11 cellular contexts compared by ENCODE assay signal in the genomic region with DNA sequence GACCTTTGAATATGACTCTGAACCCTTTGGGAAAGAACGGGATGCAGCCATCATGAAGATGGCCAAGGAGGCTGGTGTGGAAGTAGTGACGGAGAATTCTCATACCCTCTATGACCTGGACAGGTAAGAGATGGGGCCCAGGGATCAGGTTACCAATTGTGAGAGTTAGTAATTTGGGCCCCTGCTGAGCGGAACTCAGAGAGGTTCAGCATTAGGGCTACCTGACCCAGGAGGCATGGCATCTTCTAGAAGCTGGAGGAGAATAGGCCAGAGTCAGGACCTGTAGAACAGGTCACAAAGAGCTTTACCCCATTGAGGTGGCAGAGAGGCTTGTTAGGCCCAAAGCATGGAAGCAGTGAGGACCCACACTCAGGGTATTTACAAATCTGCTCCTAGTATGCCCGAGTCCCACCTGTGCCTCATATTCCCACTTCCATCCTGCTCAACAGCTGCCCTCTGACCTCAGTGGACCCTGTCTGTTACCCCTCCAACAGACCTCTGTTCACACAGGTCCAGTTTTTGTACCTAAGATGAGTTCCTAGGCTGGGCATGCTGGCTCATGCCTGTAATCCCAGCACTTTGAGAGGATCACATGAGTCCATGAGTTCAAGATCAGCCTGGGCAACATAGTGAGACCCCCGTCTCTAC. TPM values are rescaled to one million over a fixed set of nuclear protein-coding genes. Genes with fewer than 3 reads are reported as not detected.
DNase-seq lines count a peak whose midpoint lies in the region; ATAC-seq and TF ChIP-seq lines count a peak whose summit lies in the region.
"Had no signal": no experiment of that assay in that cellular context is flagged by ENCODE, and none has a peak within 500 bp of the region (broad histone marks: within the 10 kb centered on the region; RNA-seq: fewer than 3 reads in every experiment).

No MANE protein-coding gene starts in this region.

- H3K36me3 ChIP-seq in neuronal stem cell (replicated peaks in 1 of 2; ENCODE audit: control insufficient read depth in 2 of 2, insufficient read depth in 2 of 2, low read length in 2 of 2): peaks cover 13 to 79% of the 10 kb centered on the region in 2 donors
- peaks cover 65% of the 10 kb centered on the region for H3K36me3 ChIP-seq in thymus (ENCODE audit: control insufficient read depth, insufficient read depth)

- peak; percentile 27; the same call in 1 of the 2 replicates for ATAC-seq in WTC11

- H3K9me3 Mint-ChIP-seq in WTC11 (no peaks in the 10 kb centered on the region), endothelial cell (ENCODE audit: unreplicated experiment) (no peaks in the 10 kb centered on the region)
- H3K9me3 Mint-ChIP-seq: activated T-helper 1 cell treated with anti-CD3 and anti-CD28 coated beads, Interleukin-12 subunit alpha, Interleukin-12 subunit beta, Interleukin-2, Interleukin-4 antibody, amounts not matched to agents 30 ng/mL and 10 ng/mL and 1 ng/mL, durations not matched to agents 14 hours and 24 hours and 36 hours had no signal

- H3K4ac ChIP-seq in neuronal stem cell (ENCODE audit: low read length): no peak overlapping the region

- POLR2A ChIA-PET in WTC11 (lab: Charles Lee): interaction anchor here (0.6 to 2.0 kb wide), 2 partner anchors 12 to 125 kb away, joined by 8 to 9 read pairs; a partner anchor contains a TSS

- H3K4me1 ChIP-seq in neuronal stem cell (ENCODE audit: control insufficient read depth in 2 of 2, insufficient read depth in 1 of 2, low read depth in 1 of 2, low read length in 2 of 2) (peaks cover 0 to 7% of the 10 kb centered on the region in 2 donors), thymus (ENCODE audit: control insufficient read depth, insufficient read depth, low read length) (no peaks in the 10 kb centered on the region)

- H2AK5ac ChIP-seq in neuronal stem cell (ENCODE audit: low read depth, low read length): no peak overlapping the region

- no peak overlapping the region for H4K91ac ChIP-seq in neuronal stem cell (ENCODE audit: low read depth, low read length, poor library complexity)

- H3K36me3 Mint-ChIP-seq in WTC11 (peaks cover 16% of the 10 kb centered on the region), endothelial cell (ENCODE audit: low read depth, unreplicated experiment) (peaks cover 36% of the 10 kb centered on the region)

- H2BK12ac ChIP-seq in neuronal stem cell (ENCODE audit: low read length): no peak overlapping the region

- no peak overlapping the region for H2BK15ac ChIP-seq in neuronal stem cell (ENCODE audit: low read length)

- no peak overlapping the region for H4K8ac ChIP-seq in neuronal stem cell (ENCODE audit: low read depth, low read length)

- H2BK120ac ChIP-seq in neuronal stem cell (ENCODE audit: low read depth, low read length): no peak overlapping the region

- H3K27ac ChIP-seq in neuronal stem cell (replicated peaks; ENCODE audit: low read length): no peak overlapping the region
- H3K27ac ChIP-seq in thymus (ENCODE audit: low read depth): peak overlapping the region; percentile 20
- H3K27ac ChIP-seq: SJSA1 had no signal

- no CpG with 5 or more reads among the region's 5 CpGs for WGBS in neuronal stem cell (ENCODE audit: extremely low coverage in 2 of 2, insufficient read length in 2 of 2, insufficient replicate concordance in 1 of 2), 2 donors
- WGBS in thymus: 89% methylated on average over 5 of the region's 5 CpGs

- no peak overlapping the region for H3K14ac ChIP-seq in neuronal stem cell (ENCODE audit: low read length)

- no peaks in the 10 kb centered on the region for H3K27me3 ChIP-seq in neuronal stem cell (ENCODE audit: control insufficient read depth in 3 of 3, insufficient read depth in 3 of 3, low read depth in 1 of 3, low read length in 3 of 3)
- no peaks in the 10 kb centered on the region for H3K27me3 ChIP-seq in thymus (ENCODE audit: control insufficient read depth, insufficient read depth)
- H3K27me3 ChIP-seq: SJSA1 had no signal

- H3K4me2 ChIP-seq in neuronal stem cell (ENCODE audit: insufficient read depth, low read length, poor library complexity, severe bottlenecking): no peak overlapping the region

- H3K9ac ChIP-seq in neuronal stem cell (ENCODE audit: low read depth, low read length, poor library complexity): peak overlapping the region; percentile 17

- H3K4me3 Mint-ChIP-seq in WTC11 (no peak overlapping the region), endothelial cell (ENCODE audit: unreplicated experiment) (peak overlapping the region; percentile 63)
- H3K4me3 Mint-ChIP-seq: activated T-helper 1 cell treated with anti-CD3 and anti-CD28 coated beads, Interleukin-12 subunit alpha, Interleukin-12 subunit beta, Interleukin-2, Interleukin-4 antibody, amounts not matched to agents 30 ng/mL and 10 ng/mL and 1 ng/mL, durations not matched to agents 14 hours and 24 hours and 36 hours had no signal

- TF ChIP-seq CTCF in WTC11 (IDR thresholded peaks at IDR 0.05) (no peak), endothelial cell (IDR thresholded peaks at IDR 0.05; ENCODE audit: unreplicated experiment) (no peak)

- no peak overlapping the region for H2BK5ac ChIP-seq in neuronal stem cell (ENCODE audit: low read length)

- H3K4me3 ChIP-seq in neuronal stem cell (ENCODE audit: low read length in 2 of 2): no peak overlapping the region
- H3K4me3 ChIP-seq in thymus (ENCODE audit: low read length): no peak overlapping the region
- H3K4me3 ChIP-seq: SJSA1 had no signal

- H3K27ac Mint-ChIP-seq in WTC11 (0 out of 2 replicates have a peak overlapping the region, but pooled peaks have one; percentile 1), endothelial cell (ENCODE audit: unreplicated experiment) (peak overlapping the region; percentile 59)
- H3K27ac Mint-ChIP-seq: activated T-helper 1 cell treated with anti-CD3 and anti-CD28 coated beads, Interleukin-12 subunit alpha, Interleukin-12 subunit beta, Interleukin-2, Interleukin-4 antibody, amounts not matched to agents 30 ng/mL and 10 ng/mL and 1 ng/mL, durations not matched to agents 14 hours and 24 hours and 36 hours had no signal

- H3K23ac ChIP-seq in neuronal stem cell (ENCODE audit: low read depth, low read length, poor library complexity): no peak overlapping the region

- H3K18ac ChIP-seq in neuronal stem cell (ENCODE audit: low read length): no peak overlapping the region

- H2AFZ ChIP-seq in neuronal stem cell (ENCODE audit: low read length): no peak overlapping the region

- H3K27me3 Mint-ChIP-seq in WTC11 (ENCODE audit: low read depth) (no peaks in the 10 kb centered on the region), endothelial cell (ENCODE audit: unreplicated experiment) (peaks cover 2% of the 10 kb centered on the region)

- DNase-seq in WTC11 (ENCODE audit: low spot score): no peak
- DNase-seq in endothelial cell (ENCODE audit: low spot score): no peak
- no peak for DNase-seq in neuronal stem cell (ENCODE audit: low spot score)
- DNase-seq in cerebellar nuclear complex (lab: John Stamatoyannopoulos, UW): no peak
- no peak for DNase-seq in NOMO-1 treated with DMSO at 0.1 percent for 48 hours (lab: John Stamatoyannopoulos, UW; ENCODE audit: unreplicated experiment)
- no peak for DNase-seq in effector CD4-positive, alpha-beta T cell
- DNase-seq: activated CD4-positive, CD25-positive, alpha-beta regulatory T cell treated with anti-CD3 and anti-CD28 coated beads, Interleukin-2, amount 50 U/mL, for 72 hours; NCI-H774 had no signal

- H3K79me1 ChIP-seq in neuronal stem cell (ENCODE audit: low read depth, low read length): no peaks in the 10 kb centered on the region

- H3K9me3 ChIP-seq in neuronal stem cell (replicated peaks in 1 of 2; ENCODE audit: control insufficient read depth in 2 of 2, insufficient read depth in 1 of 2, low read depth in 1 of 2, low read length in 2 of 2) (no peaks in the 10 kb centered on the region), thymus (ENCODE audit: control insufficient read depth) (no peaks in the 10 kb centered on the region)
- H3K9me3 ChIP-seq: SJSA1 had no signal

- CTCF ChIA-PET in WTC11 (lab: Charles Lee): interaction anchor here (0.7 to 5.3 kb wide), 5 partner anchors 11 to 107 kb away, joined by 3 to 48 read pairs (median 6); no protein-coding TSS in a partner anchor

- H3K4me1 Mint-ChIP-seq in WTC11: peaks cover 33% of the 10 kb centered on the region
- peaks cover 9% of the 10 kb centered on the region for H3K4me1 Mint-ChIP-seq in endothelial cell (ENCODE audit: unreplicated experiment)

TF ChIP-seq in WTC11, 78 proteins besides CTCF, POLR2A, EP300 and RAD21:
- TF ChIP-seq, protein P1, sequence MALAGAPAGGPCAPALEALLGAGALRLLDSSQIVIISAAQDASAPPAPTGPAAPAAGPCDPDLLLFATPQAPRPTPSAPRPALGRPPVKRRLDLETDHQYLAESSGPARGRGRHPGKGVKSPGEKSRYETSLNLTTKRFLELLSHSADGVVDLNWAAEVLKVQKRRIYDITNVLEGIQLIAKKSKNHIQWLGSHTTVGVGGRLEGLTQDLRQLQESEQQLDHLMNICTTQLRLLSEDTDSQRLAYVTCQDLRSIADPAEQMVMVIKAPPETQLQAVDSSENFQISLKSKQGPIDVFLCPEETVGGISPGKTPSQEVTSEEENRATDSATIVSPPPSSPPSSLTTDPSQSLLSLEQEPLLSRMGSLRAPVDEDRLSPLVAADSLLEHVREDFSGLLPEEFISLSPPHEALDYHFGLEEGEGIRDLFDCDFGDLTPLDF (CRISPR knock-in tag; IDR thresholded peaks at IDR 0.05): no peak

RNA-seq across cellular contexts. Expression of a gene that starts 11.6 kb away (rescaled TPM):
- total RNA-seq in WTC11 (2021) (14.4 to 18.3 TPM (median 16.8 TPM) in 3 replicates), endothelial cell (ENCODE audit: unreplicated experiment) (23.8 TPM)
- polyA plus RNA-seq in neuronal stem cell (2013, experiment 1 of 2): 7.4 TPM
- polyA plus RNA-seq in neuronal stem cell (2013, experiment 2 of 2): 7.4 TPM
- polyA plus RNA-seq in thymus: 12.3 TPM

RNA-seq across cellular contexts. Expression of a gene that starts 26.6 kb away (rescaled TPM):
- total RNA-seq in WTC11 (2021) (31.6 to 34.1 TPM (median 32.4 TPM) in 3 replicates), endothelial cell (ENCODE audit: unreplicated experiment) (3.7 TPM)
- polyA plus RNA-seq in neuronal stem cell (2013, experiment 1 of 2): 13.4 TPM
- 11.6 TPM for polyA plus RNA-seq in neuronal stem cell (2013, experiment 2 of 2)
- polyA plus RNA-seq in thymus: 2.1 TPM

RNA-seq across cellular contexts. Expression of a gene that starts 48.2 kb away (rescaled TPM):
- 1.6 to 2.1 TPM (median 1.8 TPM) in 3 replicates for total RNA-seq in WTC11 (2021)
- 1.1 TPM for total RNA-seq in endothelial cell (ENCODE audit: unreplicated experiment)
- 0.95 TPM for polyA plus RNA-seq in neuronal stem cell (2013, experiment 1 of 2)
- 0.93 TPM for polyA plus RNA-seq in neuronal stem cell (2013, experiment 2 of 2)
- polyA plus RNA-seq in thymus: 0.62 TPM

RNA-seq across cellular contexts. Expression of a gene that starts 53.9 kb away (rescaled TPM):
- 10.4 to 14.3 TPM (median 12.1 TPM) in 3 replicates for total RNA-seq in WTC11 (2021)
- 13.9 TPM for total RNA-seq in endothelial cell (ENCODE audit: unreplicated experiment)
- 6.9 TPM for polyA plus RNA-seq in neuronal stem cell (2013, experiment 1 of 2)
- 7.0 TPM for polyA plus RNA-seq in neuronal stem cell (2013, experiment 2 of 2)
- polyA plus RNA-seq in thymus: 7.3 TPM

RNA-seq across cellular contexts. Expression of a gene that starts 58.8 kb away (rescaled TPM):
- total RNA-seq in WTC11 (2021): 35.8 to 39.3 TPM (median 36.0 TPM) in 3 replicates
- 28.1 TPM for total RNA-seq in endothelial cell (ENCODE audit: unreplicated experiment)
- polyA plus RNA-seq in neuronal stem cell (2013, experiment 1 of 2): 23.1 TPM
- 19.6 TPM for polyA plus RNA-seq in neuronal stem cell (2013, experiment 2 of 2)
- 46.0 TPM for polyA plus RNA-seq in thymus
